Comparison of ENCODE assay signal across 16 cellular contexts in genomic region chr7:77907281-77907680, GRCh38.
DNase-seq lines count a peak whose midpoint lies in the region; ATAC-seq and TF ChIP-seq lines count a peak whose summit lies in the region.
"Had no signal": no experiment of that assay in that cellular context is flagged by ENCODE, and none has a peak within 500 bp of the region (broad histone marks: within the 10 kb centered on the region; RNA-seq: fewer than 3 reads in every experiment).

No MANE protein-coding gene starts in this region.

- no peak overlapping the region for H3K4me3 ChIP-seq in GM06990 (replicated peaks; ENCODE audit: low read depth, low read length)
- peak overlapping the region; percentile 35 for H3K4me3 ChIP-seq in Karpas-422 (ENCODE audit: low read length)
- H3K4me3 ChIP-seq in OCI-LY3 (ENCODE audit: low read length) = peak overlapping the region; percentile 64
- H3K4me3 ChIP-seq in right atrium auricular region = no peak overlapping the region
- H3K4me3 ChIP-seq: PC-9, SJCRH30 had no signal

- no peaks in the 10 kb centered on the region; the same call in 1 of the 2 replicates for H3K36me3 ChIP-seq in GM06990 (ENCODE audit: control insufficient read depth, insufficient read depth, low read length)
- H3K36me3 ChIP-seq in Karpas-422 (ENCODE audit: insufficient read depth, low read length) = peaks cover 32% of the 10 kb centered on the region
- peaks cover 3% of the 10 kb centered on the region for H3K36me3 ChIP-seq in OCI-LY3 (replicated peaks; ENCODE audit: low read depth, low read length)
- H3K36me3 ChIP-seq in right atrium auricular region = peaks cover 2% of the 10 kb centered on the region

- TF ChIP-seq CTCF in GM06990 (IDR thresholded peaks at IDR 0.05; ENCODE audit: insufficient read depth, low read length, poor library complexity, severe bottlenecking) (no peak), OCI-LY3 (IDR thresholded peaks at IDR 0.05; ENCODE audit: low read depth, low read length) (no peak), right atrium auricular region (IDR thresholded peaks at IDR 0.05) (no peak)

- H3K4me1 ChIP-seq in Karpas-422 (ENCODE audit: low read length) (peaks cover 93% of the 10 kb centered on the region), OCI-LY3 (ENCODE audit: low read length) (peaks cover 32% of the 10 kb centered on the region), right atrium auricular region (no peaks in the 10 kb centered on the region)
- H3K4me1 ChIP-seq: SJCRH30 had no signal

- no peaks in the 10 kb centered on the region for H3K9me2 ChIP-seq in Karpas-422 (replicated peaks; ENCODE audit: insufficient read depth, low read length)

- H3K27ac Mint-ChIP-seq in stimulated activated memory B cell treated with anti-CD40 and anti-IgM and Interleukin-4, amounts not matched to agents 10 μg/mL and 1 μg/mL and 100 μg/mL, for 72 hours = peak overlapping the region; percentile 92

- H2AFZ ChIP-seq in Karpas-422 (ENCODE audit: low read length) (no peak overlapping the region), OCI-LY3 (ENCODE audit: low read depth, low read length) (no peak overlapping the region)
- H2AFZ ChIP-seq: PC-9 had no signal

- H3K4me1 Mint-ChIP-seq in stimulated activated memory B cell treated with anti-CD40 and anti-IgM and Interleukin-4, amounts not matched to agents 10 μg/mL and 1 μg/mL and 100 μg/mL, for 72 hours = peaks cover 34% of the 10 kb centered on the region

- peaks cover 78% of the 10 kb centered on the region for H3K79me2 ChIP-seq in Karpas-422 (ENCODE audit: low read length)
- H3K79me2 ChIP-seq in OCI-LY3 (ENCODE audit: low read length) = no peaks in the 10 kb centered on the region

- H3K9me3 ChIP-seq in Karpas-422 (ENCODE audit: low read length) (no peaks in the 10 kb centered on the region), OCI-LY3 (ENCODE audit: insufficient read depth, low read length) (no peaks in the 10 kb centered on the region), right atrium auricular region (no peaks in the 10 kb centered on the region)
- H3K9me3 ChIP-seq: SJCRH30 had no signal

- H3K27ac ChIP-seq in Karpas-422 (ENCODE audit: low read length) = peak overlapping the region; percentile 99
- peak overlapping the region; percentile 90 for H3K27ac ChIP-seq in OCI-LY3 (ENCODE audit: low read length)
- no peak overlapping the region for H3K27ac ChIP-seq in right atrium auricular region
- H3K27ac ChIP-seq: KMS-11, PC-9, SJCRH30 had no signal

- no peak overlapping the region for H3K4me3 Mint-ChIP-seq in stimulated activated memory B cell treated with anti-CD40 and anti-IgM and Interleukin-4, amounts not matched to agents 10 μg/mL and 1 μg/mL and 100 μg/mL, for 72 hours

- no peak for ATAC-seq in stimulated activated memory B cell treated with anti-CD40 and anti-IgM and Interleukin-4, amounts not matched to agents 10 μg/mL and 1 μg/mL and 100 μg/mL, for 72 hours

- H3K4me2 ChIP-seq in Karpas-422 (ENCODE audit: low read depth, low read length, poor library complexity, severe bottlenecking) (peak overlapping the region; percentile 72), OCI-LY3 (ENCODE audit: low read length) (peak overlapping the region; percentile 70)
- H3K4me2 ChIP-seq: KMS-11, PC-9 had no signal

- no peaks in the 10 kb centered on the region for H3K27me3 Mint-ChIP-seq in stimulated activated memory B cell treated with anti-CD40 and anti-IgM and Interleukin-4, amounts not matched to agents 10 μg/mL and 1 μg/mL and 100 μg/mL, for 72 hours

- H3K9ac ChIP-seq in Karpas-422 (ENCODE audit: low read length) = peak overlapping the region; percentile 40
- no peak overlapping the region for H3K9ac ChIP-seq in OCI-LY3 (ENCODE audit: low read length)
- H3K9ac ChIP-seq: KMS-11 had no signal

- H4K20me1 ChIP-seq in Karpas-422 (ENCODE audit: insufficient read depth, low read depth, low read length) = no peaks in the 10 kb centered on the region
- no peaks in the 10 kb centered on the region for H4K20me1 ChIP-seq in OCI-LY3 (ENCODE audit: insufficient read depth, low read length)

- H3K27me3 ChIP-seq in GM06990 (replicated peaks; ENCODE audit: control insufficient read depth, insufficient read depth, low read length) = no peaks in the 10 kb centered on the region
- no peaks in the 10 kb centered on the region for H3K27me3 ChIP-seq in Karpas-422 (ENCODE audit: low read length)
- no peaks in the 10 kb centered on the region for H3K27me3 ChIP-seq in OCI-LY3 (ENCODE audit: low read depth, low read length)
- H3K27me3 ChIP-seq in right atrium auricular region = no peaks in the 10 kb centered on the region
- H3K27me3 ChIP-seq: SJCRH30 had no signal

- DNase-seq in GM06990 (ENCODE audit: extremely low read depth, insufficient read length) (peak; percentile 6), Karpas-422 (no peak), kidney tubule cell (ENCODE audit: low spot score) (no peak), right atrium auricular region (ENCODE audit: low spot score) (no peak), SW 1271 (lab: John Stamatoyannopoulos, UW) (no peak)
- DNase-seq: ACHN, GF-D8, NCI-H1417 treated with DMSO at 0.1 percent for 48 hours, NCI-H2029 treated with DMSO at 0.1 percent for 48 hours, NCI-H774, PC-9, SJCRH30 had no signal

- H3K36me3 Mint-ChIP-seq in stimulated activated memory B cell treated with anti-CD40 and anti-IgM and Interleukin-4, amounts not matched to agents 10 μg/mL and 1 μg/mL and 100 μg/mL, for 72 hours = peaks cover 4% of the 10 kb centered on the region

- H3K9me3 Mint-ChIP-seq in stimulated activated memory B cell treated with anti-CD40 and anti-IgM and Interleukin-4, amounts not matched to agents 10 μg/mL and 1 μg/mL and 100 μg/mL, for 72 hours = no peaks in the 10 kb centered on the region
- H3K9me3 Mint-ChIP-seq: CD14-positive monocyte had no signal

Comparison
In these comparisons a context has a peak if more than half of its experiments do, and no peak if none do; other contexts are left out.
1. H3K4me3 ChIP-seq: peak in Karpas-422 (single experiment) and OCI-LY3 (single experiment); none in GM06990 (single experiment) and right atrium auricular region (0 of 2).
2. H3K27ac ChIP-seq: peak in Karpas-422 (single experiment) and OCI-LY3 (single experiment); none in right atrium auricular region (0 of 2).